ENCODE assay signal across 19 cellular contexts in genomic region chr2:143223556-143223955, GRCh38.
A peak's percentile ranks its signal among the peaks of the same experiment; 100 is the strongest.
DNase-seq lines count a peak whose midpoint lies in the region; ATAC-seq and TF ChIP-seq lines count a peak whose summit lies in the region.
"Had no signal": no experiment of that assay in that cellular context is flagged by ENCODE, and none has a peak within 500 bp of the region (broad histone marks: within the 10 kb centered on the region; RNA-seq: fewer than 3 reads in every experiment).

No MANE protein-coding gene starts in this region.

- no peak overlapping the region for H3K4me2 ChIP-seq in mesendoderm (ENCODE audit: low read length)

- H3K79me1 ChIP-seq in mesendoderm (ENCODE audit: low read length): no peaks in the 10 kb centered on the region

- no peak overlapping the region for H3K56ac ChIP-seq in mesendoderm (ENCODE audit: low read length)

- no peaks in the 10 kb centered on the region for H3K79me2 ChIP-seq in mesendoderm (ENCODE audit: control insufficient read depth, insufficient read depth, low read length)

- no peak overlapping the region for H4K8ac ChIP-seq in mesendoderm (ENCODE audit: low read depth, low read length)

- CTCF ChIA-PET in activated CD4-positive, alpha-beta T cell treated with anti-CD3 and anti-CD28 coated beads for 36 hours (lab: Charles Lee): interaction anchor here (0.6 to 6.9 kb wide), 8 partner anchors 11 to 186 kb away, joined by 3 to 90 read pairs (median 8); no protein-coding TSS in a partner anchor
- CTCF ChIA-PET in CD4-positive, alpha-beta memory T cell (lab: Charles Lee; ENCODE audit: partially characterized antibody): interaction anchor here (1.4 to 8.8 kb wide), 15 partner anchors 11 to 189 kb away, joined by 3 to 112 read pairs (median 6); partner anchors contain the start of gene ARHGAP15
- CTCF ChIA-PET in WTC11 (lab: Charles Lee): interaction anchor here (1.4 to 1.8 kb wide), 3 partner anchors 36 to 189 kb away, joined by 3 to 7 read pairs (median 6); no protein-coding TSS in a partner anchor

- H3K27ac ChIP-seq in CD4-positive, alpha-beta memory T cell (ENCODE audit: low read depth, low read length): no peak overlapping the region
- H3K27ac ChIP-seq in mesendoderm (ENCODE audit: low read depth, low read length): no peak overlapping the region

- intact Hi-C loops in activated CD4-positive, alpha-beta T cell treated with anti-CD3 and anti-CD28 coated beads, Interleukin-2, amount 10 ng/mL, durations not matched to agents 24 days and 14 days (cut with micrococcal nuclease): no loop called here
- intact Hi-C loops in activated CD4-positive, alpha-beta T cell treated with anti-CD3 and anti-CD28 coated beads for 36 hours (cut with DNase I, micrococcal nuclease): loop anchor here (2.0 kb wide), 2 partner anchors 19 to 35 kb away; no protein-coding TSS in a partner anchor
- intact Hi-C loops in CD4-positive, alpha-beta memory T cell (cut with micrococcal nuclease): no loop called here

- no peak overlapping the region for H3K9ac ChIP-seq in mesendoderm (ENCODE audit: low read length)

- no peak overlapping the region for H2BK120ac ChIP-seq in mesendoderm (ENCODE audit: low read depth, low read length)

- H3K27ac Mint-ChIP-seq in activated CD4-positive, alpha-beta T cell treated with anti-CD3 and anti-CD28 coated beads, Interleukin-2, amount 10 ng/mL, durations not matched to agents 24 days and 14 days: peak overlapping the region; percentile 70
- no peak overlapping the region for H3K27ac Mint-ChIP-seq in activated CD4-positive, alpha-beta T cell treated with anti-CD3 and anti-CD28 coated beads for 36 hours
- H3K27ac Mint-ChIP-seq in CD4-positive, alpha-beta memory T cell: peak overlapping the region in 4 of 7 donors; percentile 63 to 75 (median 70)
- H3K27ac Mint-ChIP-seq in WTC11: no peak overlapping the region
- H3K27ac Mint-ChIP-seq: B cell had no signal

- H3K27me3 Mint-ChIP-seq in activated CD4-positive, alpha-beta T cell treated with anti-CD3 and anti-CD28 coated beads, Interleukin-2, amount 10 ng/mL, durations not matched to agents 24 days and 14 days: no peaks in the 10 kb centered on the region
- H3K27me3 Mint-ChIP-seq in activated CD4-positive, alpha-beta T cell treated with anti-CD3 and anti-CD28 coated beads for 36 hours: no peaks in the 10 kb centered on the region
- H3K27me3 Mint-ChIP-seq in CD4-positive, alpha-beta memory T cell: no peaks in the 10 kb centered on the region
- no peaks in the 10 kb centered on the region for H3K27me3 Mint-ChIP-seq in WTC11 (ENCODE audit: low read depth)
- H3K27me3 Mint-ChIP-seq: B cell had no signal

- peaks cover 20% of the 10 kb centered on the region for H3K36me3 Mint-ChIP-seq in activated CD4-positive, alpha-beta T cell treated with anti-CD3 and anti-CD28 coated beads, Interleukin-2, amount 10 ng/mL, durations not matched to agents 24 days and 14 days (ENCODE audit: low read depth)
- peaks cover 14% of the 10 kb centered on the region for H3K36me3 Mint-ChIP-seq in activated CD4-positive, alpha-beta T cell treated with anti-CD3 and anti-CD28 coated beads for 36 hours (ENCODE audit: low read depth)
- peaks cover 25 to 44% of the 10 kb centered on the region in 2 donors for H3K36me3 Mint-ChIP-seq in CD4-positive, alpha-beta memory T cell
- H3K36me3 Mint-ChIP-seq in WTC11: no peaks in the 10 kb centered on the region

- H3K9me3 Mint-ChIP-seq in activated CD4-positive, alpha-beta T cell treated with anti-CD3 and anti-CD28 coated beads, Interleukin-2, amount 10 ng/mL, durations not matched to agents 24 days and 14 days: no peaks in the 10 kb centered on the region
- H3K9me3 Mint-ChIP-seq in activated CD4-positive, alpha-beta T cell treated with anti-CD3 and anti-CD28 coated beads for 36 hours (ENCODE audit: low read depth): no peaks in the 10 kb centered on the region
- H3K9me3 Mint-ChIP-seq in CD4-positive, alpha-beta memory T cell: no peaks in the 10 kb centered on the region
- H3K9me3 Mint-ChIP-seq in WTC11: no peaks in the 10 kb centered on the region

- ATAC-seq in activated CD4-positive, alpha-beta T cell treated with anti-CD3 and anti-CD28 coated beads for 36 hours: no peak
- ATAC-seq in WTC11 (peak; percentile 58), left lobe of liver (no peak)

- H3K27me3 ChIP-seq in CD4-positive, alpha-beta memory T cell (ENCODE audit: insufficient read depth, low read length): no peaks in the 10 kb centered on the region
- no peaks in the 10 kb centered on the region for H3K27me3 ChIP-seq in mesendoderm (ENCODE audit: insufficient read depth, low read length, poor library complexity)

- no peak overlapping the region for H3K23ac ChIP-seq in mesendoderm (ENCODE audit: low read length)

- H2BK5ac ChIP-seq in mesendoderm (ENCODE audit: low read length): no peak overlapping the region

- H3K18ac ChIP-seq in mesendoderm (ENCODE audit: low read length): no peak overlapping the region

- no peak overlapping the region for H2BK15ac ChIP-seq in mesendoderm (replicated peaks; ENCODE audit: low read depth)

- H4K5ac ChIP-seq in mesendoderm (ENCODE audit: low read length): no peak overlapping the region

- no CpG with 5 or more reads among the region's 1 CpG for WGBS in mesendoderm (ENCODE audit: extremely low coverage, insufficient coverage, low lambda C conversion rate)

- H3K9me3 ChIP-seq in CD4-positive, alpha-beta memory T cell (ENCODE audit: control insufficient read depth in 1 of 2, low read length in 2 of 2): no peaks in the 10 kb centered on the region

- no peak overlapping the region for H3K4ac ChIP-seq in mesendoderm (ENCODE audit: low read depth, low read length)

- peaks cover 70% of the 10 kb centered on the region for H3K4me1 ChIP-seq in CD4-positive, alpha-beta memory T cell (ENCODE audit: insufficient read depth, low read length)
- no peaks in the 10 kb centered on the region for H3K4me1 ChIP-seq in mesendoderm (ENCODE audit: control insufficient read depth, low read depth, low read length)

- no peak for DNase-seq in activated CD4-positive, alpha-beta T cell treated with anti-CD3 and anti-CD28 coated beads, Interleukin-2, amount 10 ng/mL, durations not matched to agents 24 days and 14 days
- no peak for DNase-seq in activated CD4-positive, alpha-beta T cell treated with anti-CD3 and anti-CD28 coated beads for 36 hours
- no peak for DNase-seq in CD4-positive, alpha-beta memory T cell
- DNase-seq in WTC11 (ENCODE audit: low spot score): no peak
- DNase-seq in mesendoderm: peak; percentile 55
- no peak for DNase-seq in stimulated activated CD4-positive, alpha-beta T cell treated with anti-CD3 and anti-CD28 coated beads, Interleukin-2, amount 100 ng/mL, for 48 hours
- no peak for DNase-seq in left lobe of liver (ENCODE audit: low spot score)
- DNase-seq in occipital lobe (lab: John Stamatoyannopoulos, UW): no peak
- DNase-seq: Calu3, DMS53, GOT3, MM.1S, NCI-H1092, NCI-H2081, NCI-H510A treated with DMSO at 0.1 percent for 48 hours, NCI-H82, OCI-M1, SHP77 treated with DMSO at 0.1 percent for 48 hours had no signal

- H2AK5ac ChIP-seq in mesendoderm (ENCODE audit: low read length): no peak overlapping the region

- peaks cover 5% of the 10 kb centered on the region for H3K36me3 ChIP-seq in CD4-positive, alpha-beta memory T cell (ENCODE audit: insufficient read depth, low read length)
- no peaks in the 10 kb centered on the region for H3K36me3 ChIP-seq in mesendoderm (ENCODE audit: control insufficient read depth, insufficient read depth, low read length)

- no peak for TF ChIP-seq CTCF in WTC11 (IDR thresholded peaks at IDR 0.05)

- POLR2A ChIA-PET in activated CD4-positive, alpha-beta T cell treated with anti-CD3 and anti-CD28 coated beads for 36 hours (lab: Charles Lee): no interaction called here
- POLR2A ChIA-PET in CD4-positive, alpha-beta memory T cell (lab: Charles Lee; ENCODE audit: partially characterized antibody): interaction anchor here (1.2 to 4.2 kb wide), 5 partner anchors 10 to 38 kb away, joined by 3 to 46 read pairs (median 6); no protein-coding TSS in a partner anchor
- POLR2A ChIA-PET in WTC11 (lab: Charles Lee): no interaction called here

- H3K4me3 ChIP-seq in CD4-positive, alpha-beta memory T cell (ENCODE audit: low read length in 2 of 2): no peak overlapping the region
- H3K4me3 ChIP-seq in mesendoderm (ENCODE audit: low read length): no peak overlapping the region

- peaks cover 50% of the 10 kb centered on the region for H3K4me1 Mint-ChIP-seq in activated CD4-positive, alpha-beta T cell treated with anti-CD3 and anti-CD28 coated beads, Interleukin-2, amount 10 ng/mL, durations not matched to agents 24 days and 14 days
- H3K4me1 Mint-ChIP-seq in activated CD4-positive, alpha-beta T cell treated with anti-CD3 and anti-CD28 coated beads for 36 hours: peaks cover 47% of the 10 kb centered on the region
- H3K4me1 Mint-ChIP-seq in CD4-positive, alpha-beta memory T cell: peaks cover 44 to 69% (median 58%) of the 10 kb centered on the region in 4 donors
- 0 out of 2 replicates have a peak, but pooled peaks cover 3% of the 10 kb centered on the region for H3K4me1 Mint-ChIP-seq in WTC11

- no peak overlapping the region for H3K4me3 Mint-ChIP-seq in activated CD4-positive, alpha-beta T cell treated with anti-CD3 and anti-CD28 coated beads, Interleukin-2, amount 10 ng/mL, durations not matched to agents 24 days and 14 days
- H3K4me3 Mint-ChIP-seq in activated CD4-positive, alpha-beta T cell treated with anti-CD3 and anti-CD28 coated beads for 36 hours: no peak overlapping the region
- peak overlapping the region in 2 of 8 donors; percentile 20 to 34 for H3K4me3 Mint-ChIP-seq in CD4-positive, alpha-beta memory T cell
- no peak overlapping the region for H3K4me3 Mint-ChIP-seq in WTC11
- H3K4me3 Mint-ChIP-seq: B cell had no signal

TF ChIP-seq in WTC11, 78 proteins besides CTCF, POLR2A, EP300 and RAD21:
- TF ChIP-seq KAT7 (CRISPR knock-in tag; IDR thresholded peaks at IDR 0.05; ENCODE audit: borderline replicate concordance) (no peak), ATF3 (CRISPR knock-in tag; conservative IDR thresholded peaks at IDR 0.05) (no peak), IRF2 (CRISPR knock-in tag; IDR thresholded peaks at IDR 0.05; ENCODE audit: borderline replicate concordance, low read depth) (no peak)

Comparison
In these comparisons a context has a peak if more than half of its experiments do, and no peak if none do; other contexts are left out.
1. H3K27ac Mint-ChIP-seq: peak in activated CD4-positive, alpha-beta T cell treated with anti-CD3 and anti-CD28 coated beads, Interleukin-2, amount 10 ng/mL, durations not matched to agents 24 days and 14 days (single experiment) and CD4-positive, alpha-beta memory T cell (4 of 7); none in activated CD4-positive, alpha-beta T cell treated with anti-CD3 and anti-CD28 coated beads for 36 hours (single experiment) and WTC11 (single experiment).
2. intact Hi-C loops: an anchor here in activated CD4-positive, alpha-beta T cell treated with anti-CD3 and anti-CD28 coated beads for 36 hours (2.0 kb wide); none called in activated CD4-positive, alpha-beta T cell treated with anti-CD3 and anti-CD28 coated beads, Interleukin-2, amount 10 ng/mL, durations not matched to agents 24 days and 14 days and CD4-positive, alpha-beta memory T cell.